ENCODE assay signal across 8 cellular contexts in the genomic region with DNA sequence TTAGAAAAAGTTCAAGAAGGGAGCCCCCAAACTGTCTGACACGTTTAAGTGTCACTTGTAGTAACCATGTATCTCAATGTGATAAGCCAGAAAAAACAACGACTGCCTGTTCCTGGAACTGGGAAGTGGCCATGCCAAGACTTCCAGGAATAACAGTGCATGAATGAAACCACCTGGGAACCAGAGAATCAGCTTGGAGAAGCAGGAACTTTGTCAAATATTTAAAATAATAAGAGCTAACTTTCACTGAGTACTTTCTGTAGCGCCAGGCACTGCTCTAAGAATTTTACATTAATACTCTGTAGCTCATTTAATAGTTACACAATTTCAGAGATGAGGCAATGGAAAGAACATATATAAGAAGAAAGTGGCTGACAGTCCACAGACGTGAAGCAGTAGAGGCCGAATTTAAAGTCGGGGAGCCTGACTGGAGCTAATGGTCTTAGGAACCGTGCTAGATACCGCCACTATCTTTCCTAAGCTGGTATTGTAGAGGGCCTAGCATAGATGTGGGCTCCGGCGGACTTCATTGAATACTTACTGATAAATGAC. TPM values are rescaled to one million over a fixed set of nuclear protein-coding genes. Genes with fewer than 3 reads are reported as not detected.
A peak's percentile ranks its signal among the peaks of the same experiment; 100 is the strongest.
DNase-seq lines count a peak whose midpoint lies in the region; ATAC-seq and TF ChIP-seq lines count a peak whose summit lies in the region.

No MANE protein-coding gene starts in this region.

- H3K27ac ChIP-seq in caudate nucleus (ENCODE audit: low read depth, low read length) (peak overlapping the region; percentile 91), liver (ENCODE audit: low read depth in 1 of 2, low read length in 2 of 2) (peak overlapping the region; percentile 98 to 99), tibial nerve (peak overlapping the region; percentile 92 to 98 (median 96))

- DNase-seq in NCI-H2227 (lab: John Stamatoyannopoulos, UW; ENCODE audit: unreplicated experiment) (peak; percentile 8), NCI-H2227 treated with DMSO at 0.1 percent for 48 hours (lab: John Stamatoyannopoulos, UW) (no peak), NCI-H82 (lab: John Stamatoyannopoulos, UW) (peak; percentile 76), caudate nucleus (lab: John Stamatoyannopoulos, UW) (peak in 1 of 61 donors; percentile 2), tibial nerve (ENCODE audit: low spot score in 2 of 2) (peak in 1 of 2 donors; percentile 50), iPS-NIHi11 (ENCODE audit: low spot score) (no peak)

- ATAC-seq in HG02588 (IDR thresholded peaks at IDR 0.05; ENCODE audit: unreplicated experiment) = peak; percentile 5

- H3K4me1 ChIP-seq in liver (ENCODE audit: control insufficient read depth in 4 of 4, insufficient read depth in 4 of 4, low read length in 3 of 4) (peaks cover 3 to 28% (median 14%) of the 10 kb centered on the region in 4 donors), tibial nerve (peaks cover 0 to 52% (median 24%) of the 10 kb centered on the region in 4 donors)

- H3K4me3 ChIP-seq in liver (ENCODE audit: low read depth in 1 of 3, low read length in 3 of 3) (peak overlapping the region; percentile 60 to 96 (median 86)), tibial nerve (peak overlapping the region; percentile 70 to 85 (median 72))

- H3K9me3 ChIP-seq in liver (ENCODE audit: control insufficient read depth in 4 of 4, low read length in 3 of 4) (no peaks in the 10 kb centered on the region), tibial nerve (no peaks in the 10 kb centered on the region)

- no peak for TF ChIP-seq POLR2A in tibial nerve (IDR thresholded peaks at IDR 0.05)

- TF ChIP-seq EP300 in tibial nerve (IDR thresholded peaks at IDR 0.05) = peak; percentile 13 to 78

- H3K9ac ChIP-seq in liver (ENCODE audit: low read depth in 1 of 2, low read length in 2 of 2) = peak overlapping the region; percentile 89 to 93

- no peaks in the 10 kb centered on the region for H3K27me3 ChIP-seq in liver (ENCODE audit: control insufficient read depth in 4 of 4, insufficient read depth in 4 of 4, low read length in 3 of 4)
- H3K27me3 ChIP-seq in tibial nerve = no peaks in the 10 kb centered on the region

- TF ChIP-seq CTCF in liver (IDR thresholded peaks at IDR 0.05; ENCODE audit: low read depth, low read length, missing input control) = no peak
- no peak for TF ChIP-seq CTCF in tibial nerve (IDR thresholded peaks at IDR 0.05)

- TF ChIP-seq RAD21 in liver (IDR thresholded peaks at IDR 0.05) = peak in 1 of 2 donors; percentile 29

- H3K36me3 ChIP-seq in liver (ENCODE audit: control insufficient read depth in 4 of 4, insufficient read depth in 3 of 4, low read depth in 1 of 4, low read length in 3 of 4) = no peaks in the 10 kb centered on the region
- H3K36me3 ChIP-seq in tibial nerve = peaks cover 0 to 3% (median 0%) of the 10 kb centered on the region in 3 donors

- WGBS in liver = 3% methylated on average over 10 of the region's 10 CpGs
- 7% methylated on average over 10 of the region's 10 CpGs for WGBS in tibial nerve, 2 donors

TF ChIP-seq in liver, 16 proteins besides CTCF, POLR2A, EP300 and RAD21:
- TF ChIP-seq EGR1 (IDR thresholded peaks at IDR 0.05; ENCODE audit: low read depth in 2 of 2) = peak in 1 of 2 donors; percentile 31
- TF ChIP-seq JUND (IDR thresholded peaks at IDR 0.05) = no peak
- TF ChIP-seq YY1 (IDR thresholded peaks at IDR 0.05) = peak; percentile 32
- TF ChIP-seq, protein P1, sequence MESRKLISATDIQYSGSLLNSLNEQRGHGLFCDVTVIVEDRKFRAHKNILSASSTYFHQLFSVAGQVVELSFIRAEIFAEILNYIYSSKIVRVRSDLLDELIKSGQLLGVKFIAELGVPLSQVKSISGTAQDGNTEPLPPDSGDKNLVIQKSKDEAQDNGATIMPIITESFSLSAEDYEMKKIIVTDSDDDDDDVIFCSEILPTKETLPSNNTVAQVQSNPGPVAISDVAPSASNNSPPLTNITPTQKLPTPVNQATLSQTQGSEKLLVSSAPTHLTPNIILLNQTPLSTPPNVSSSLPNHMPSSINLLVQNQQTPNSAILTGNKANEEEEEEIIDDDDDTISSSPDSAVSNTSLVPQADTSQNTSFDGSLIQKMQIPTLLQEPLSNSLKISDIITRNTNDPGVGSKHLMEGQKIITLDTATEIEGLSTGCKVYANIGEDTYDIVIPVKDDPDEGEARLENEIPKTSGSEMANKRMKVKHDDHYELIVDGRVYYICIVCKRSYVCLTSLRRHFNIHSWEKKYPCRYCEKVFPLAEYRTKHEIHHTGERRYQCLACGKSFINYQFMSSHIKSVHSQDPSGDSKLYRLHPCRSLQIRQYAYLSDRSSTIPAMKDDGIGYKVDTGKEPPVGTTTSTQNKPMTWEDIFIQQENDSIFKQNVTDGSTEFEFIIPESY (IDR thresholded peaks at IDR 0.05) = no peak
- no peak for TF ChIP-seq RXRA (IDR thresholded peaks at IDR 0.05)
- TF ChIP-seq FOXA1 (IDR thresholded peaks at IDR 0.05) = no peak
- TF ChIP-seq, protein P2, sequence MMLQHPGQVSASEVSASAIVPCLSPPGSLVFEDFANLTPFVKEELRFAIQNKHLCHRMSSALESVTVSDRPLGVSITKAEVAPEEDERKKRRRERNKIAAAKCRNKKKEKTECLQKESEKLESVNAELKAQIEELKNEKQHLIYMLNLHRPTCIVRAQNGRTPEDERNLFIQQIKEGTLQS (IDR thresholded peaks at IDR 0.05) = no peak
- no peak for TF ChIP-seq HNF4G (IDR thresholded peaks at IDR 0.05)
- no peak for TF ChIP-seq FOXA2 (IDR thresholded peaks at IDR 0.05)
- no peak for TF ChIP-seq HNF4A (conservative IDR thresholded peaks at IDR 0.05)
- TF ChIP-seq TAF1 (conservative IDR thresholded peaks at IDR 0.05) = no peak
- TF ChIP-seq, protein P3, sequence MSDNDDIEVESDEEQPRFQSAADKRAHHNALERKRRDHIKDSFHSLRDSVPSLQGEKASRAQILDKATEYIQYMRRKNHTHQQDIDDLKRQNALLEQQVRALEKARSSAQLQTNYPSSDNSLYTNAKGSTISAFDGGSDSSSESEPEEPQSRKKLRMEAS (IDR thresholded peaks at IDR 0.05) = no peak
- peak; percentile 18 for TF ChIP-seq SP1 (IDR thresholded peaks at IDR 0.05)
TF ChIP-seq in liver: peak in this region for 3.

RNA-seq across cellular contexts. Expression of a gene that starts 0.9 kb away (rescaled TPM):
- total RNA-seq in liver = 10 to 100 TPM; 30.2 to 76.4 TPM
- 10 to 100 TPM; 31.0 to 37.7 TPM for polyA plus RNA-seq in liver
- total RNA-seq in tibial nerve = 100 to 1,000 TPM in 1 of 4 donors, 10 to 100 TPM in 3; 57.8 to 104 (median 68.7) TPM

Comparison
In these comparisons a context has a peak if more than half of its experiments do, and no peak if none do; other contexts are left out.
1. DNase-seq: peak in NCI-H2227 (single experiment) and NCI-H82 (single experiment); none in NCI-H2227 treated with DMSO at 0.1 percent for 48 hours (single experiment) and iPS-NIHi11 (single experiment).
2. Peak in every context shown above with its lines, with median percentiles within 50 percentile points of each other: H3K27ac ChIP-seq.